Comparison of ENCODE assay signal across 17 cellular contexts in genomic region chr5:93705896-93706295, GRCh38.
"Had no signal": no experiment of that assay in that cellular context is flagged by ENCODE, and none has a peak within 500 bp of the region (broad histone marks: within the 10 kb centered on the region; RNA-seq: fewer than 3 reads in every experiment).

No MANE protein-coding gene starts in this region.

- H3K4me1 Mint-ChIP-seq: memory B cell had no signal

- H3K27me3 ChIP-seq: heart left ventricle, suprapubic skin, upper lobe of left lung had no signal

- H3K36me3 ChIP-seq: heart left ventricle, suprapubic skin, upper lobe of left lung had no signal

- H3K9me3 ChIP-seq: heart left ventricle, psoas muscle, suprapubic skin, upper lobe of left lung had no signal

- H3K4me3 ChIP-seq: heart left ventricle, psoas muscle, suprapubic skin, upper lobe of left lung had no signal

- H3K27ac ChIP-seq: epithelial cell of prostate, heart left ventricle, psoas muscle, suprapubic skin, upper lobe of left lung had no signal

- DNase-seq: activated CD4-positive, alpha-beta T cell treated with anti-CD3 and anti-CD28 coated beads, Interleukin-2, amount 10 ng/mL, durations not matched to agents 7 days and 5 days; activated CD4-positive, CD25-positive, alpha-beta regulatory T cell; activated T-cell treated with anti-CD3 and anti-CD28 coated beads, Interleukin-2, amount 50 U/mL, for 1 hour; effector memory CD8-positive, alpha-beta T cell; foreskin melanocyte; heart left ventricle; islet precursor cell; occipital lobe; psoas muscle; stimulated activated naive CD4-positive, alpha-beta T cell treated with Interleukin-2 at 50 U/mL for 16 hours had no signal

- H3K4me3 Mint-ChIP-seq: activated CD4-positive, alpha-beta T cell treated with anti-CD3 and anti-CD28 coated beads, Interleukin-2, amount 10 ng/mL, durations not matched to agents 7 days and 5 days; activated naive CD8-positive, alpha-beta T cell; dendritic cell treated with granulocyte-macrophage colony-stimulating factor and Interleukin-4, amounts not matched to agents 40 ng/mL and 50 ng/mL, for 4 days; effector memory CD8-positive, alpha-beta T cell; memory B cell; natural killer cell treated with Interleukin-12 subunit alpha and Interleukin-12 subunit beta and Interleukin-15 and Interleukin-18, amount 100 ng/mL, for 72 hours had no signal

- H3K27me3 Mint-ChIP-seq: activated CD4-positive, alpha-beta T cell treated with anti-CD3 and anti-CD28 coated beads, Interleukin-2, amount 10 ng/mL, durations not matched to agents 7 days and 5 days; activated naive CD8-positive, alpha-beta T cell; dendritic cell treated with granulocyte-macrophage colony-stimulating factor and Interleukin-4, amounts not matched to agents 40 ng/mL and 50 ng/mL, for 4 days; effector memory CD8-positive, alpha-beta T cell; memory B cell; natural killer cell treated with Interleukin-12 subunit alpha and Interleukin-12 subunit beta and Interleukin-15 and Interleukin-18, amount 100 ng/mL, for 72 hours had no signal

- H3K27ac Mint-ChIP-seq: activated CD4-positive, alpha-beta T cell treated with anti-CD3 and anti-CD28 coated beads, Interleukin-2, amount 10 ng/mL, durations not matched to agents 7 days and 5 days; activated naive CD8-positive, alpha-beta T cell; dendritic cell treated with granulocyte-macrophage colony-stimulating factor and Interleukin-4, amounts not matched to agents 40 ng/mL and 50 ng/mL, for 4 days; memory B cell; natural killer cell treated with Interleukin-12 subunit alpha and Interleukin-12 subunit beta and Interleukin-15 and Interleukin-18, amount 100 ng/mL, for 72 hours had no signal

- H3K4me1 ChIP-seq: heart left ventricle, psoas muscle, suprapubic skin, upper lobe of left lung had no signal

- H3K9me3 Mint-ChIP-seq: activated CD4-positive, alpha-beta T cell treated with anti-CD3 and anti-CD28 coated beads, Interleukin-2, amount 10 ng/mL, durations not matched to agents 7 days and 5 days; dendritic cell treated with granulocyte-macrophage colony-stimulating factor and Interleukin-4, amounts not matched to agents 40 ng/mL and 50 ng/mL, for 4 days; effector memory CD8-positive, alpha-beta T cell; memory B cell; natural killer cell treated with Interleukin-12 subunit alpha and Interleukin-12 subunit beta and Interleukin-15 and Interleukin-18, amount 100 ng/mL, for 72 hours had no signal

- H3K36me3 Mint-ChIP-seq: natural killer cell treated with Interleukin-12 subunit alpha and Interleukin-12 subunit beta and Interleukin-15 and Interleukin-18, amount 100 ng/mL, for 72 hours had no signal
